ENCODE assay signal across 14 cellular contexts in genomic region chr2:181992776-181993175, GRCh38. TPM values are rescaled to one million over a fixed set of nuclear protein-coding genes. Genes with fewer than 3 reads are reported as not detected.
DNase-seq lines count a peak whose midpoint lies in the region; ATAC-seq lines count a peak whose summit lies in the region.
"Had no signal": no experiment of that assay in that cellular context is flagged by ENCODE, and none has a peak within 500 bp of the region (broad histone marks: within the 10 kb centered on the region; RNA-seq: fewer than 3 reads in every experiment).

No MANE protein-coding gene starts in this region.

- no peak overlapping the region for H3K4me3 Mint-ChIP-seq in activated T-helper 17 cell treated with anti-CD3 and anti-CD28 coated beads, Interleukin-2, amount 50 U/mL, for 72 hours
- H3K4me3 Mint-ChIP-seq: activated CD4-positive, alpha-beta T cell treated with anti-CD3 and anti-CD28 coated beads, Interleukin-2, amount 10 ng/mL, durations not matched to agents 7 days and 5 days had no signal

- no peaks in the 10 kb centered on the region for H3K36me3 Mint-ChIP-seq in activated T-helper 17 cell treated with anti-CD3 and anti-CD28 coated beads, Interleukin-2, amount 50 U/mL, for 72 hours (ENCODE audit: low read depth)

- no peaks in the 10 kb centered on the region for H3K4me1 Mint-ChIP-seq in activated T-helper 17 cell treated with anti-CD3 and anti-CD28 coated beads, Interleukin-2, amount 50 U/mL, for 72 hours
- H3K4me1 Mint-ChIP-seq: activated CD4-positive, alpha-beta T cell treated with anti-CD3 and anti-CD28 coated beads, Interleukin-2, amount 10 ng/mL, durations not matched to agents 7 days and 5 days had no signal

- H3K27ac Mint-ChIP-seq in activated T-helper 17 cell treated with anti-CD3 and anti-CD28 coated beads, Interleukin-2, amount 50 U/mL, for 72 hours = no peak overlapping the region
- H3K27ac Mint-ChIP-seq: activated CD4-positive, alpha-beta T cell treated with anti-CD3 and anti-CD28 coated beads, Interleukin-2, amount 10 ng/mL, durations not matched to agents 7 days and 5 days had no signal

- DNase-seq in NCI-H1105 (lab: John Stamatoyannopoulos, UW) = no peak
- no peak for DNase-seq in NCI-H146 (lab: John Stamatoyannopoulos, UW)
- DNase-seq in activated CD4-positive, alpha-beta T cell treated with anti-CD3 and anti-CD28 coated beads for 4 hours = no peak
- no peak for DNase-seq in midbrain (lab: John Stamatoyannopoulos, UW)
- DNase-seq: activated CD4-positive, alpha-beta T cell treated with anti-CD3 and anti-CD28 coated beads, Interleukin-2, amount 10 ng/mL, durations not matched to agents 7 days and 5 days; Caco-2; dorsolateral prefrontal cortex; heart left ventricle; NCI-H226; SJCRH30 had no signal

- no peaks in the 10 kb centered on the region for H3K9me3 Mint-ChIP-seq in activated T-helper 17 cell treated with anti-CD3 and anti-CD28 coated beads, Interleukin-2, amount 50 U/mL, for 72 hours
- H3K9me3 Mint-ChIP-seq: activated CD4-positive, alpha-beta T cell treated with anti-CD3 and anti-CD28 coated beads, Interleukin-2, amount 10 ng/mL, durations not matched to agents 7 days and 5 days had no signal

- ATAC-seq in GM18870 (IDR thresholded peaks at IDR 0.05; ENCODE audit: unreplicated experiment) = peak; percentile 86
- ATAC-seq in GM21576 (IDR thresholded peaks at IDR 0.05; ENCODE audit: unreplicated experiment) = peak; percentile 70
- ATAC-seq in HG03097 (IDR thresholded peaks at IDR 0.05; ENCODE audit: low FRiP score, unreplicated experiment) = peak; percentile 83
- ATAC-seq in activated T-helper 17 cell treated with anti-CD3 and anti-CD28 coated beads, Interleukin-2, amount 50 U/mL, for 72 hours (replicated peaks) = peak; percentile 39
- ATAC-seq: heart left ventricle had no signal

- H3K27me3 Mint-ChIP-seq in activated T-helper 17 cell treated with anti-CD3 and anti-CD28 coated beads, Interleukin-2, amount 50 U/mL, for 72 hours = peaks cover 9% of the 10 kb centered on the region
- H3K27me3 Mint-ChIP-seq: activated CD4-positive, alpha-beta T cell treated with anti-CD3 and anti-CD28 coated beads, Interleukin-2, amount 10 ng/mL, durations not matched to agents 7 days and 5 days had no signal

RNA-seq across cellular contexts. Expression of gene PPP1R1C, which starts 7.1 kb away (rescaled TPM):
- total RNA-seq in activated T-helper 17 cell treated with anti-CD3 and anti-CD28 coated beads, Interleukin-2, amount 50 U/mL, for 72 hours = not detected
- total RNA-seq: activated CD4-positive, alpha-beta T cell treated with anti-CD3 and anti-CD28 coated beads, Interleukin-2, amount 10 ng/mL, durations not matched to agents 7 days and 5 days; SJCRH30 had no signal
